In the genomic region with DNA sequence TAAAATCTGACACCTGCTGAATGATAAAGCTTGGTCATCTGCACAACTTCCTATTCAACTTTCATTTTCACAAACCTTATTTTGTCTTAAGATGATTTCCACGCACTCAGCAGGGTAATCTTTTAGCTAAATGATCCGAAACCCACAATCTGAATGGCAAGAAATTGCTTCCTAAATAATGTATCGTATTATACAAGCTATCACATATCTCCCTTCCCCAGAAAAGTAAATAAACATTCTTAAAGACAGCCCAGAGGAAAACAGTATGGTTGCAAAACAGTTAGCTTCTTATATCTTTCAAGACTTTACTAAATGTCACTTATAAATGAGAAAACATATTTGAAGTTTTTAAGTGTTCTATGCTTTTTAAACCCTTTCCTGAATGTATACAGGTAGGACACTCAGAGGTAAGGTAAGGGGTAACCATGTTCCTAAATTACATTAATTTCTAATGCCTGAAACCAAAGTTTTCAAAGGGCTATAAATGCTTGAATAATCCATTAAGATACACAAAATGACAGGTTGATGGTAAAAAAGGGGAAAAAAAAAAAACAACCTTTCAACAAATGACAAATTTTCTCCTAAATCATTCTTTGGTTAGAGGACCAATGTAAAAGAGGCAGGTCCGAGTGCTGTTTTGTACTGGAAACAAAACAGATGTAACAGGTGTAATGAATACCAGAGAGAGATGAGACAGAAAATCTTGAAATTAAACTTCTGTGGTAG, we compare ENCODE assay signal across 35 cellular contexts. TPM values are rescaled to one million over a fixed set of nuclear protein-coding genes. Genes with fewer than 3 reads are reported as not detected.
"Had no signal": no experiment of that assay in that cellular context is flagged by ENCODE, and none has a peak within 500 bp of the region (broad histone marks: within the 10 kb centered on the region; RNA-seq: fewer than 3 reads in every experiment).

No MANE protein-coding gene starts in this region.

- H3K27me3 ChIP-seq: MG63, SJCRH30 had no signal

- H3K9me3 Mint-ChIP-seq: brain; central memory CD8-positive, alpha-beta T cell had no signal

- H3K36me3 Mint-ChIP-seq: activated CD8-positive, alpha-beta memory T cell treated with anti-CD3 and anti-CD28 coated beads, Interleukin-2, amount 10 ng/mL, durations not matched to agents 7 days and 5 days; activated naive CD4-positive, alpha-beta T cell treated with anti-CD3 and anti-CD28 coated beads, Interleukin-2, amount 10 ng/mL, durations not matched to agents 7 days and 5 days; activated naive CD8-positive, alpha-beta T cell; brain had no signal

- FAIRE-seq: K562 had no signal

- H3K27me3 Mint-ChIP-seq: activated CD4-positive, alpha-beta memory T cell treated with anti-CD3 and anti-CD28 coated beads, Interleukin-2, amount 10 ng/mL, durations not matched to agents 7 days and 5 days; activated CD8-positive, alpha-beta memory T cell treated with anti-CD3 and anti-CD28 coated beads, Interleukin-2, amount 10 ng/mL, durations not matched to agents 7 days and 5 days; activated naive CD4-positive, alpha-beta T cell treated with anti-CD3 and anti-CD28 coated beads, Interleukin-2, amount 10 ng/mL, durations not matched to agents 7 days and 5 days; activated naive CD8-positive, alpha-beta T cell; activated naive CD8-positive, alpha-beta T cell treated with anti-CD3 and anti-CD28 coated beads, Interleukin-2, amount 50 U/mL, for 24 hours; brain; central memory CD8-positive, alpha-beta T cell had no signal

- H3K27ac ChIP-seq: SJCRH30, SK-N-MC, WERI-Rb-1 had no signal

- H3K4me1 Mint-ChIP-seq: activated CD4-positive, alpha-beta memory T cell treated with anti-CD3 and anti-CD28 coated beads, Interleukin-2, amount 10 ng/mL, durations not matched to agents 7 days and 5 days; activated CD8-positive, alpha-beta memory T cell treated with anti-CD3 and anti-CD28 coated beads, Interleukin-2, amount 10 ng/mL, durations not matched to agents 7 days and 5 days; activated naive CD4-positive, alpha-beta T cell treated with anti-CD3 and anti-CD28 coated beads, Interleukin-2, amount 10 ng/mL, durations not matched to agents 7 days and 5 days; activated naive CD8-positive, alpha-beta T cell treated with anti-CD3 and anti-CD28 coated beads, Interleukin-2, amount 50 U/mL, for 24 hours; central memory CD8-positive, alpha-beta T cell had no signal

- H3K4me3 Mint-ChIP-seq: activated CD4-positive, alpha-beta memory T cell treated with anti-CD3 and anti-CD28 coated beads, Interleukin-2, amount 10 ng/mL, durations not matched to agents 7 days and 5 days; activated CD8-positive, alpha-beta memory T cell treated with anti-CD3 and anti-CD28 coated beads, Interleukin-2, amount 10 ng/mL, durations not matched to agents 7 days and 5 days; activated naive CD4-positive, alpha-beta T cell treated with anti-CD3 and anti-CD28 coated beads, Interleukin-2, amount 10 ng/mL, durations not matched to agents 7 days and 5 days; activated naive CD8-positive, alpha-beta T cell; activated naive CD8-positive, alpha-beta T cell treated with anti-CD3 and anti-CD28 coated beads, Interleukin-2, amount 50 U/mL, for 24 hours; brain; central memory CD8-positive, alpha-beta T cell had no signal

- H3K36me3 ChIP-seq: MG63, SJCRH30, WERI-Rb-1 had no signal

- H3K27ac Mint-ChIP-seq: activated CD4-positive, alpha-beta memory T cell treated with anti-CD3 and anti-CD28 coated beads, Interleukin-2, amount 10 ng/mL, durations not matched to agents 7 days and 5 days; activated CD8-positive, alpha-beta memory T cell treated with anti-CD3 and anti-CD28 coated beads, Interleukin-2, amount 10 ng/mL, durations not matched to agents 7 days and 5 days; activated naive CD4-positive, alpha-beta T cell treated with anti-CD3 and anti-CD28 coated beads, Interleukin-2, amount 10 ng/mL, durations not matched to agents 7 days and 5 days; activated naive CD8-positive, alpha-beta T cell; activated naive CD8-positive, alpha-beta T cell treated with anti-CD3 and anti-CD28 coated beads, Interleukin-2, amount 50 U/mL, for 24 hours; brain had no signal

- H3K9me3 ChIP-seq: MG63, SJCRH30 had no signal

- H3K4me3 ChIP-seq: K562, MG63, SJCRH30, SK-N-MC had no signal

- DNase-seq: activated CD4-positive, alpha-beta memory T cell treated with anti-CD3 and anti-CD28 coated beads, Interleukin-2, amount 10 ng/mL, durations not matched to agents 7 days and 5 days; activated CD4-positive, alpha-beta T cell treated with anti-CD3 and anti-CD28 coated beads for 1 hour; activated CD4-positive, alpha-beta T cell treated with anti-CD3 and anti-CD28 coated beads for 48 hours; activated CD4-positive, CD25-positive, alpha-beta regulatory T cell; activated CD8-positive, alpha-beta memory T cell treated with anti-CD3 and anti-CD28 coated beads for 24 hours; activated CD8-positive, alpha-beta memory T cell treated with anti-CD3 and anti-CD28 coated beads, Interleukin-2, amount 10 ng/mL, durations not matched to agents 7 days and 5 days; activated CD8-positive, alpha-beta memory T cell treated with anti-CD3 and anti-CD28 coated beads, Interleukin-2, amount 50 U/mL, for 48 hours; activated effector memory CD4-positive, alpha-beta T cell treated with Interleukin-2 at 50 U/mL for 16 hours; activated naive CD4-positive, alpha-beta T cell treated with anti-CD3 and anti-CD28 coated beads, Interleukin-2, amount 10 ng/mL, durations not matched to agents 7 days and 5 days; activated naive CD8-positive, alpha-beta T cell treated with anti-CD3 and anti-CD28 coated beads, Interleukin-2, amount 50 U/mL, for 24 hours; activated T-cell treated with anti-CD3 and anti-CD28 coated beads, Interleukin-2, amount 50 U/mL, for 48 hours; anterior cingulate cortex; Kasumi-1; MG63; MV-4-11; NCI-H1092; NCI-H146; NCI-H187; NCI-H2029 treated with DMSO at 0.1 percent for 48 hours; NCI-H2107; NCI-H226; NCI-H446 treated with DMSO at 0.1 percent for 48 hours; NCI-H748 treated with DMSO at 0.1 percent for 48 hours; OCI-M1; SHP77; SJCRH30; T1000; WERI-Rb-1 had no signal

- H3K4me1 ChIP-seq: SJCRH30 had no signal

- ATAC-seq: activated CD8-positive, alpha-beta memory T cell treated with anti-CD3 and anti-CD28 coated beads, Interleukin-2, amount 10 ng/mL, durations not matched to agents 7 days and 5 days; activated naive CD8-positive, alpha-beta T cell treated with anti-CD3 and anti-CD28 coated beads, Interleukin-2, amount 50 U/mL, for 24 hours; K562 had no signal

RNA-seq across cellular contexts. Expression of a gene that starts 36.3 kb away (rescaled TPM):
- total RNA-seq: activated CD4-positive, alpha-beta memory T cell treated with anti-CD3 and anti-CD28 coated beads, Interleukin-2, amount 10 ng/mL, durations not matched to agents 7 days and 5 days; activated CD8-positive, alpha-beta memory T cell treated with anti-CD3 and anti-CD28 coated beads, Interleukin-2, amount 10 ng/mL, durations not matched to agents 7 days and 5 days; K562; T-helper 1 cell treated with Interleukin-12 subunit alpha and Interleukin-12 subunit beta and Interleukin-4 antibody, amounts not matched to agents 30 ng/mL and 1 ng/mL, for 36 hours; T-helper 2 cell treated with Interferon-gamma antibody and Interleukin-4, amounts not matched to agents 100 ng/mL and 5 ng/mL, for 36 hours had no signal
- polyA plus RNA-seq: K562 had no signal
